In the genomic region with DNA sequence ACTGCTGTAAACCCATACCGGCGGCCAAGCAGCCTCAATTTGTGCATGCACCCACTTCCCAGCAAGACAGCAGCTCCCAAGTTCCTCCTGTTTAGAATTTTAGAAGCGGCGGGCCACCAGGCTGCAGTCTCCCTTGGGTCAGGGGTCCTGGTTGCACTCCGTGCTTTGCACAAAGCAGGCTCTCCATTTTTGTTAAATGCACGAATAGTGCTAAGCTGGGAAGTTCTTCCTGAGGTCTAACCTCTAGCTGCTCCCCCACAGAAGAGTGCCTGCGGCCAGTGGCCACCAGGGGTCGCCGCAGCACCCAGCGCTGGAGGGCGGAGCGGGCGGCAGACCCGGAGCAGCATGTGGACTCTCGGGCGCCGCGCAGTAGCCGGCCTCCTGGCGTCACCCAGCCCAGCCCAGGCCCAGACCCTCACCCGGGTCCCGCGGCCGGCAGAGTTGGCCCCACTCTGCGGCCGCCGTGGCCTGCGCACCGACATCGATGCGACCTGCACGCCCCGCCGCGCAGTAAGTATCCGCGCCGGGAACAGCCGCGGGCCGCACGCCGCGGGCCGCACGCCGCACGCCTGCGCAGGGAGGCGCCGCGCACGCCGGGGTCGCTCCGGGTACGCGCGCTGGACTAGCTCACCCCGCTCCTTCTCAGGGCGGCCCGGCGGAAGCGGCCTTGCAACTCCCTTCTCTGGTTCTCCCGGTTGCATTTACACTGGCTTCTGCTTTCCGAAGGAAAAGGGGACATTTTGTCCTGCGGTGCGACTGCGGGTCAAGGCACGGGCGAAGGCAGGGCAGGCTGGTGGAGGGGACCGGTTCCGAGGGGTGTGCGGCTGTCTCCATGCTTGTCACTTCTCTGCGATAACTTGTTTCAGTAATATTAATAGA, we compare ENCODE assay signal across 1 cellular context.
TF ChIP-seq lines count a peak whose summit lies in the region.

A gene (plus strand): TSS at position 315 of the 879 bp plus-strand sequence. CDS start 31 bp downstream, at position 346.

TF ChIP-seq in HepG2, 621 proteins besides CTCF, POLR2A, EP300 and RAD21 (continued from another document and continues in another):
- TF ChIP-seq THAP11 (CRISPR knock-in tag; IDR thresholded peaks at IDR 0.05) (peak; percentile 68), GABPB1 (CRISPR knock-in tag; IDR thresholded peaks at IDR 0.05) (peak; percentile 77), ZNF768 (CRISPR knock-in tag; IDR thresholded peaks at IDR 0.05) (peak; percentile 94), ZSCAN9 (CRISPR knock-in tag; IDR thresholded peaks at IDR 0.05; ENCODE audit: borderline replicate concordance) (no peak), NFYB (CRISPR knock-in tag; IDR thresholded peaks at IDR 0.05) (no peak), ZNF260 (CRISPR knock-in tag; IDR thresholded peaks at IDR 0.05; ENCODE audit: borderline replicate concordance, low read depth) (no peak), FOSL2 (CRISPR knock-in tag; IDR thresholded peaks at IDR 0.05) (peak; percentile 61), ZNF605 (CRISPR knock-in tag; IDR thresholded peaks at IDR 0.05) (no peak; the same call in 1 of the 2 replicates), KMT2A (CRISPR knock-in tag; IDR thresholded peaks at IDR 0.05) (peak; percentile 80; the same call in 1 of the 2 replicates), ESRRA (CRISPR knock-in tag; IDR thresholded peaks at IDR 0.05; ENCODE audit: low read depth) (peak; percentile 65), HDAC2 (CRISPR knock-in tag; IDR thresholded peaks at IDR 0.05) (peak; percentile 95), ZZZ3 (CRISPR knock-in tag; IDR thresholded peaks at IDR 0.05; ENCODE audit: borderline replicate concordance) (no peak), ZBTB38 (CRISPR knock-in tag; IDR thresholded peaks at IDR 0.05) (peak; percentile 57; the same call in 1 of the 2 replicates), HMG20A (CRISPR knock-in tag; IDR thresholded peaks at IDR 0.05; ENCODE audit: borderline replicate concordance) (peak; percentile 12; the same call in 1 of the 2 replicates), ZNF564 (CRISPR knock-in tag; IDR thresholded peaks at IDR 0.05) (peak; percentile 86; the same call in 1 of the 2 replicates), ZNF776 (CRISPR knock-in tag; IDR thresholded peaks at IDR 0.05) (peak; percentile 70; the same call in 1 of the 2 replicates), ZNF709 (CRISPR knock-in tag; IDR thresholded peaks at IDR 0.05) (peak; percentile 73; the same call in 1 of the 2 replicates), MTA3 (CRISPR knock-in tag; IDR thresholded peaks at IDR 0.05) (no peak), FOXK2 (IDR thresholded peaks at IDR 0.05) (no peak), LCORL (IDR thresholded peaks at IDR 0.05) (no peak), LCORL (CRISPR knock-in tag; IDR thresholded peaks at IDR 0.05) (peak; percentile 37; the same call in 1 of the 2 replicates), SKI (IDR thresholded peaks at IDR 0.05; ENCODE audit: partially characterized antibody) (peak; percentile 57), ZNF20 (CRISPR knock-in tag; IDR thresholded peaks at IDR 0.05) (no peak)
- TF ChIP-seq, protein P1, sequence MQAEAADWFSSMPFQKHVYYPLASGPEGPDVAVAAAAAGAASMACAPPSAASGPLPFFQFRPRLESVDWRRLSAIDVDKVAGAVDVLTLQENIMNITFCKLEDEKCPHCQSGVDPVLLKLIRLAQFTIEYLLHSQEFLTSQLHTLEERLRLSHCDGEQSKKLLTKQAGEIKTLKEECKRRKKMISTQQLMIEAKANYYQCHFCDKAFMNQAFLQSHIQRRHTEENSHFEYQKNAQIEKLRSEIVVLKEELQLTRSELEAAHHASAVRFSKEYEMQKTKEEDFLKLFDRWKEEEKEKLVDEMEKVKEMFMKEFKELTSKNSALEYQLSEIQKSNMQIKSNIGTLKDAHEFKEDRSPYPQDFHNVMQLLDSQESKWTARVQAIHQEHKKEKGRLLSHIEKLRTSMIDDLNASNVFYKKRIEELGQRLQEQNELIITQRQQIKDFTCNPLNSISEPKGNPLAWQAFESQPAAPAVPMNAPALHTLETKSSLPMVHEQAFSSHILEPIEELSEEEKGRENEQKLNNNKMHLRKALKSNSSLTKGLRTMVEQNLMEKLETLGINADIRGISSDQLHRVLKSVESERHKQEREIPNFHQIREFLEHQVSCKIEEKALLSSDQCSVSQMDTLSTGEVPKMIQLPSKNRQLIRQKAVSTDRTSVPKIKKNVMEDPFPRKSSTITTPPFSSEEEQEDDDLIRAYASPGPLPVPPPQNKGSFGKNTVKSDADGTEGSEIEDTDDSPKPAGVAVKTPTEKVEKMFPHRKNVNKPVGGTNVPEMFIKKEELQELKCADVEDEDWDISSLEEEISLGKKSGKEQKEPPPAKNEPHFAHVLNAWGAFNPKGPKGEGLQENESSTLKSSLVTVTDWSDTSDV (CRISPR knock-in tag; IDR thresholded peaks at IDR 0.05): no peak; the same call in 1 of the 2 replicates
- TF ChIP-seq, protein P2, sequence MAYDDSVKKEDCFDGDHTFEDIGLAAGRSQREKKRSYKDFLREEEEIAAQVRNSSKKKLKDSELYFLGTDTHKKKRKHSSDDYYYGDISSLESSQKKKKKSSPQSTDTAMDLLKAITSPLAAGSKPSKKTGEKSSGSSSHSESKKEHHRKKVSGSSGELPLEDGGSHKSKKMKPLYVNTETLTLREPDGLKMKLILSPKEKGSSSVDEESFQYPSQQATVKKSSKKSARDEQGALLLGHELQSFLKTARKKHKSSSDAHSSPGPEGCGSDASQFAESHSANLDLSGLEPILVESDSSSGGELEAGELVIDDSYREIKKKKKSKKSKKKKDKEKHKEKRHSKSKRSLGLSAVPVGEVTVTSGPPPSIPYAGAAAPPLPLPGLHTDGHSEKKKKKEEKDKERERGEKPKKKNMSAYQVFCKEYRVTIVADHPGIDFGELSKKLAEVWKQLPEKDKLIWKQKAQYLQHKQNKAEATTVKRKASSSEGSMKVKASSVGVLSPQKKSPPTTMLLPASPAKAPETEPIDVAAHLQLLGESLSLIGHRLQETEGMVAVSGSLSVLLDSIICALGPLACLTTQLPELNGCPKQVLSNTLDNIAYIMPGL (CRISPR knock-in tag; IDR thresholded peaks at IDR 0.05; ENCODE audit: borderline replicate concordance in 1 of 2, low read depth in 1 of 2): peak; percentile 93 to 97
- TF ChIP-seq, protein P3, sequence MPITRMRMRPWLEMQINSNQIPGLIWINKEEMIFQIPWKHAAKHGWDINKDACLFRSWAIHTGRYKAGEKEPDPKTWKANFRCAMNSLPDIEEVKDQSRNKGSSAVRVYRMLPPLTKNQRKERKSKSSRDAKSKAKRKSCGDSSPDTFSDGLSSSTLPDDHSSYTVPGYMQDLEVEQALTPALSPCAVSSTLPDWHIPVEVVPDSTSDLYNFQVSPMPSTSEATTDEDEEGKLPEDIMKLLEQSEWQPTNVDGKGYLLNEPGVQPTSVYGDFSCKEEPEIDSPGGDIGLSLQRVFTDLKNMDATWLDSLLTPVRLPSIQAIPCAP (CRISPR knock-in tag; IDR thresholded peaks at IDR 0.05; ENCODE audit: low read depth): no peak
- TF ChIP-seq, protein P4, sequence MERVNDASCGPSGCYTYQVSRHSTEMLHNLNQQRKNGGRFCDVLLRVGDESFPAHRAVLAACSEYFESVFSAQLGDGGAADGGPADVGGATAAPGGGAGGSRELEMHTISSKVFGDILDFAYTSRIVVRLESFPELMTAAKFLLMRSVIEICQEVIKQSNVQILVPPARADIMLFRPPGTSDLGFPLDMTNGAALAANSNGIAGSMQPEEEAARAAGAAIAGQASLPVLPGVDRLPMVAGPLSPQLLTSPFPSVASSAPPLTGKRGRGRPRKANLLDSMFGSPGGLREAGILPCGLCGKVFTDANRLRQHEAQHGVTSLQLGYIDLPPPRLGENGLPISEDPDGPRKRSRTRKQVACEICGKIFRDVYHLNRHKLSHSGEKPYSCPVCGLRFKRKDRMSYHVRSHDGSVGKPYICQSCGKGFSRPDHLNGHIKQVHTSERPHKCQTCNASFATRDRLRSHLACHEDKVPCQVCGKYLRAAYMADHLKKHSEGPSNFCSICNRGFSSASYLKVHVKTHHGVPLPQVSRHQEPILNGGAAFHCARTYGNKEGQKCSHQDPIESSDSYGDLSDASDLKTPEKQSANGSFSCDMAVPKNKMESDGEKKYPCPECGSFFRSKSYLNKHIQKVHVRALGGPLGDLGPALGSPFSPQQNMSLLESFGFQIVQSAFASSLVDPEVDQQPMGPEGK (CRISPR knock-in tag; IDR thresholded peaks at IDR 0.05): no peak; the same call in 1 of the 2 replicates
- TF ChIP-seq, protein P5, sequence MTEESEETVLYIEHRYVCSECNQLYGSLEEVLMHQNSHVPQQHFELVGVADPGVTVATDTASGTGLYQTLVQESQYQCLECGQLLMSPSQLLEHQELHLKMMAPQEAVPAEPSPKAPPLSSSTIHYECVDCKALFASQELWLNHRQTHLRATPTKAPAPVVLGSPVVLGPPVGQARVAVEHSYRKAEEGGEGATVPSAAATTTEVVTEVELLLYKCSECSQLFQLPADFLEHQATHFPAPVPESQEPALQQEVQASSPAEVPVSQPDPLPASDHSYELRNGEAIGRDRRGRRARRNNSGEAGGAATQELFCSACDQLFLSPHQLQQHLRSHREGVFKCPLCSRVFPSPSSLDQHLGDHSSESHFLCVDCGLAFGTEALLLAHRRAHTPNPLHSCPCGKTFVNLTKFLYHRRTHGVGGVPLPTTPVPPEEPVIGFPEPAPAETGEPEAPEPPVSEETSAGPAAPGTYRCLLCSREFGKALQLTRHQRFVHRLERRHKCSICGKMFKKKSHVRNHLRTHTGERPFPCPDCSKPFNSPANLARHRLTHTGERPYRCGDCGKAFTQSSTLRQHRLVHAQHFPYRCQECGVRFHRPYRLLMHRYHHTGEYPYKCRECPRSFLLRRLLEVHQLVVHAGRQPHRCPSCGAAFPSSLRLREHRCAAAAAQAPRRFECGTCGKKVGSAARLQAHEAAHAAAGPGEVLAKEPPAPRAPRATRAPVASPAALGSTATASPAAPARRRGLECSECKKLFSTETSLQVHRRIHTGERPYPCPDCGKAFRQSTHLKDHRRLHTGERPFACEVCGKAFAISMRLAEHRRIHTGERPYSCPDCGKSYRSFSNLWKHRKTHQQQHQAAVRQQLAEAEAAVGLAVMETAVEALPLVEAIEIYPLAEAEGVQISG (CRISPR knock-in tag; IDR thresholded peaks at IDR 0.05): peak; percentile 65
- TF ChIP-seq, protein P6, sequence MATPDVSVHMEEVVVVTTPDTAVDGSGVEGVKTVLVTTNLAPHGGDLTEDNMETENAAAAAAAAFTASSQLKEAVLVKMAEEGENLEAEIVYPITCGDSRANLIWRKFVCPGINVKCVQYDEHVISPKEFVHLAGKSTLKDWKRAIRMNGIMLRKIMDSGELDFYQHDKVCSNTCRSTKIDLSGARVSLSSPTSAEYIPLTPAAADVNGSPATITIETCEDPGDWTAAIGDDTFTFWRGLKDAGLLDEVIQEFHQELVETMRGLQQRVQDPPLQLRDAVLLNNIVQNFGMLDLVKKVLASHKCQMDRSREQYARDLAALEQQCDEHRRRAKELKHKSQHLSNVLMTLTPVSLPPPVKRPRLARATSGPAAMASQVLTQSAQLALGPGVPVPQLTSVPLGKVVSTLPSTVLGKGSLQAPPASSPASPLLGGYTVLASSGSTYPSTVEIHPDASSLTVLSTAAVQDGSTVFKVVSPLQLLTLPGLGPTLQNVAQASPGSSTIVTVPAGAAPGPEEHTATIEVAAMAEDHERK (CRISPR knock-in tag; IDR thresholded peaks at IDR 0.05; ENCODE audit: low read depth): no peak
- TF ChIP-seq, protein P7, sequence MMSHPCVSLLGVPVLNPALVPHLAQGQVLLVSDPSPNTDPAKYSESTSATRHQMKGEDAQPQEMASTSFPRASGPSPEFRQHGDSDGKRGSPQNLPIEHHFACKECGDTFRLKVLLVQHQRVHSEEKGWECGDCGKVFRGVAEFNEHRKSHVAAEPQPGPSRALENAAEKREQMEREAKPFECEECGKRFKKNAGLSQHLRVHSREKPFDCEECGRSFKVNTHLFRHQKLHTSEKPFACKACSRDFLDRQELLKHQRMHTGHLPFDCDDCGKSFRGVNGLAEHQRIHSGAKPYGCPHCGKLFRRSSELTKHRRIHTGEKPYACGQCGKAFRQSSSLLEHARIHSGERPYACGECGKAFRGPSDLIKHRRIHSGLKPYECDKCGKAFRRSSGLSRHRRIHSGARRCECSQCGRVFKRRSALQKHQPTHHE (CRISPR knock-in tag; IDR thresholded peaks at IDR 0.05; ENCODE audit: borderline replicate concordance): peak; percentile 17; the same call in 1 of the 2 replicates
- TF ChIP-seq, protein P8, sequence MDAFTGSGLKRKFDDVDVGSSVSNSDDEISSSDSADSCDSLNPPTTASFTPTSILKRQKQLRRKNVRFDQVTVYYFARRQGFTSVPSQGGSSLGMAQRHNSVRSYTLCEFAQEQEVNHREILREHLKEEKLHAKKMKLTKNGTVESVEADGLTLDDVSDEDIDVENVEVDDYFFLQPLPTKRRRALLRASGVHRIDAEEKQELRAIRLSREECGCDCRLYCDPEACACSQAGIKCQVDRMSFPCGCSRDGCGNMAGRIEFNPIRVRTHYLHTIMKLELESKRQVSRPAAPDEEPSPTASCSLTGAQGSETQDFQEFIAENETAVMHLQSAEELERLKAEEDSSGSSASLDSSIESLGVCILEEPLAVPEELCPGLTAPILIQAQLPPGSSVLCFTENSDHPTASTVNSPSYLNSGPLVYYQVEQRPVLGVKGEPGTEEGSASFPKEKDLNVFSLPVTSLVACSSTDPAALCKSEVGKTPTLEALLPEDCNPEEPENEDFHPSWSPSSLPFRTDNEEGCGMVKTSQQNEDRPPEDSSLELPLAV (CRISPR knock-in tag; conservative IDR thresholded peaks at IDR 0.05; ENCODE audit: low read depth): no peak
- TF ChIP-seq, protein P9, sequence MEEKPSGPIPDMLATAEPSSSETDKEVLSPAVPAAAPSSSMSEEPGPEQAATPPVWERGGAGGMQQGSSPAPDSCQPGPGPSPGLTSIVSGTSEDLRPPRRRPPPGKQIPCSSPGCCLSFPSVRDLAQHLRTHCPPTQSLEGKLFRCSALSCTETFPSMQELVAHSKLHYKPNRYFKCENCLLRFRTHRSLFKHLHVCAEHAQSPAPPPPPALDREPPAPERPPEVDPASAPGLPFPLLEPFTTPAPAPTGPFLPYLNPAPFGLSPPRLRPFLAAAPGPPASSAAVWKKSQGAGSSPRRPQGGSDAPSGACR (CRISPR knock-in tag; IDR thresholded peaks at IDR 0.05): peak; percentile 38
- TF ChIP-seq, protein P10, sequence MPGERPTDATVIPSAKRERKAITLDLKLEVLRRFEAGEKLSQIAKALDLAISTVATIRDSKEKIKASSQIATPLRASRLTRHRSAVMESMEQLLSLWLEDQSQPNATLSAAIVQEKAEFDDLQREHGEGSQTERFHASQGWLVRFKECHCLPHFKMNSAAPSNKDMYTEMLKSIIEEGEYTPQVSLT (CRISPR knock-in tag; IDR thresholded peaks at IDR 0.05; ENCODE audit: borderline replicate concordance, low read depth): no peak
